Comparison of ENCODE assay signal across 8 cellular contexts in genomic region chr4:138938371-138938699, GRCh38.
DNase-seq lines count a peak whose midpoint lies in the region; ATAC-seq, FAIRE-seq and TF ChIP-seq lines count a peak whose summit lies in the region.

No MANE protein-coding gene starts in this region.

- DNase-seq in Right ventricle myocardium inferior (ENCODE audit: missing footprints) (no peak), cardiac septum (ENCODE audit: low spot score) (no peak), NOMO-1 treated with dmso at 0.1 percent for 144 hours (lab: John Stamatoyannopoulos, UW; ENCODE audit: unreplicated experiment) (peak; percentile 50), endothelial cell of umbilical vein (ENCODE audit: low read depth, low spot score) (peak; percentile 59), myocyte (ENCODE audit: low read depth) (peak; percentile 51), mucosa of gallbladder (ENCODE audit: low spot score) (no peak)
- DNase-seq in activated CD4-positive, alpha-beta T cell treated with anti-CD3 and anti-CD28 coated beads for 1 hour, result no peak

- no TSS peak for BruUV-seq in endothelial cell of umbilical vein (replicated peaks; lab: Mats Ljungman, UMichigan)

- no peaks in the 10 kb centered on the region for H3K9me3 ChIP-seq in endothelial cell of umbilical vein (replicated peaks; ENCODE audit: control insufficient read depth, insufficient read depth, low read length)

- no peaks in the 10 kb centered on the region for H3K79me2 ChIP-seq in endothelial cell of umbilical vein (ENCODE audit: control insufficient read depth, insufficient read depth, low read length)

- H3K4me2 ChIP-seq in endothelial cell of umbilical vein (ENCODE audit: insufficient read depth, low read length), result no peak overlapping the region

- peak; percentile 60 for ATAC-seq in Right ventricle myocardium inferior
- ATAC-seq in HG03159 (IDR thresholded peaks at IDR 0.05; ENCODE audit: unreplicated experiment), result peak; percentile 58

- no peaks in the 10 kb centered on the region for H3K27me3 ChIP-seq in endothelial cell of umbilical vein (ENCODE audit: control insufficient read depth in 2 of 2, insufficient read depth in 2 of 2, low read length in 2 of 2)

- POLR2A ChIA-PET in endothelial cell of umbilical vein (lab: Charles Lee), result no interaction called here

- TF ChIP-seq POLR2A in endothelial cell of umbilical vein (IDR thresholded peaks at IDR 0.05; ENCODE audit: low read depth, low read length), result no peak

- no peak overlapping the region for H3K4me3 ChIP-seq in endothelial cell of umbilical vein (replicated peaks in 1 of 3; ENCODE audit: insufficient read depth in 1 of 3, low read depth in 1 of 3, low read length in 3 of 3)

- no peak overlapping the region for H3K27ac ChIP-seq in endothelial cell of umbilical vein (ENCODE audit: insufficient read depth, low read depth, low read length)

- dilution Hi-C loops in endothelial cell of umbilical vein (cut with MboI; ENCODE audit: extremely low pct_ligation_motif_present, low sequenced_read_pairs), result no loop called here

- no peaks in the 10 kb centered on the region for H3K9me1 ChIP-seq in endothelial cell of umbilical vein (replicated peaks; ENCODE audit: control insufficient read depth, extremely low read depth, insufficient read depth, low read length)

- no peak overlapping the region for H2AFZ ChIP-seq in endothelial cell of umbilical vein (ENCODE audit: low read depth, low read length)

- intact Hi-C loops in Right ventricle myocardium inferior (cut with DNase I), result loop anchor here (1.0 kb wide), 1 partner anchor 77 kb away; the partner anchor contains the start of gene NOCT
- intact Hi-C loops in cardiac septum (cut with DNase I), result no loop called here
- intact Hi-C loops in endothelial cell of umbilical vein (cut with micrococcal nuclease), result loop anchor here (2.0 to 5.0 kb wide), 2 partner anchors 76 to 256 kb away; partner anchors contain the start of gene NOCT

- no peak overlapping the region for H3K9ac ChIP-seq in endothelial cell of umbilical vein (replicated peaks; ENCODE audit: extremely low read depth, insufficient read depth, low read length)

- CTCF ChIA-PET in endothelial cell of umbilical vein (lab: Charles Lee), result interaction anchor here (0.6 to 3.2 kb wide), 44 partner anchors 10 to 1814 kb away, joined by 3 to 80 read pairs (median 5); partner anchors contain the start of genes NOCT and SLC7A11

- no peaks in the 10 kb centered on the region for H3K36me3 ChIP-seq in endothelial cell of umbilical vein (ENCODE audit: control insufficient read depth in 2 of 2, extremely low read depth in 1 of 2, insufficient read depth in 2 of 2, low read length in 2 of 2)

- peak in 1 of 2 donors; percentile 28 for TF ChIP-seq CTCF in endothelial cell of umbilical vein (IDR thresholded peaks at IDR 0.05; ENCODE audit: extremely low read depth in 1 of 2, insufficient read depth in 1 of 2, low read depth in 1 of 2, low read length in 2 of 2)

- no peaks in the 10 kb centered on the region for H4K20me1 ChIP-seq in endothelial cell of umbilical vein (replicated peaks; ENCODE audit: control insufficient read depth, extremely low read depth, insufficient read depth, low read length)

- peak; percentile 83 for FAIRE-seq in endothelial cell of umbilical vein (lab: Jason Lieb, UNC)

- no peaks in the 10 kb centered on the region for H3K4me1 ChIP-seq in endothelial cell of umbilical vein (ENCODE audit: control insufficient read depth, extremely low read depth, insufficient read depth, low read length)

TF ChIP-seq in endothelial cell of umbilical vein, 7 proteins besides CTCF, POLR2A, EP300 and RAD21:
- TF ChIP-seq MAX (IDR thresholded peaks at IDR 0.05; ENCODE audit: insufficient read depth, insufficient read length), result no peak

Comparison
In these comparisons a context has a peak if more than half of its experiments do, and no peak if none do; other contexts are left out.
1. DNase-seq: peak in NOMO-1 treated with dmso at 0.1 percent for 144 hours (single experiment), endothelial cell of umbilical vein (single experiment) and myocyte (single experiment); none in Right ventricle myocardium inferior (single experiment), cardiac septum (single experiment), activated CD4-positive, alpha-beta T cell treated with anti-CD3 and anti-CD28 coated beads for 1 hour (single experiment) and mucosa of gallbladder (single experiment).